ENCODE assay signal across 16 cellular contexts in genomic region chr5:43658499-43658898, GRCh38. TPM values are rescaled to one million over a fixed set of nuclear protein-coding genes. Genes with fewer than 3 reads are reported as not detected.
DNase-seq lines count a peak whose midpoint lies in the region; ATAC-seq and TF ChIP-seq lines count a peak whose summit lies in the region.
"Had no signal": no experiment of that assay in that cellular context is flagged by ENCODE, and none has a peak within 500 bp of the region (broad histone marks: within the 10 kb centered on the region; RNA-seq: fewer than 3 reads in every experiment).

No MANE protein-coding gene starts in this region.

- POLR2A ChIA-PET in AG04450 (lab: Yijun Ruan, JAX) = no interaction called here

- no peaks in the 10 kb centered on the region for H3K27me3 Mint-ChIP-seq in activated T-cell treated with anti-CD3 and anti-CD28 coated beads, Interleukin-2, amount 50 U/mL, for 24 hours
- H3K27me3 Mint-ChIP-seq: B cell had no signal

- H3K4me3 ChIP-seq in AG04450 (ENCODE audit: low read depth, low read length) (no peak overlapping the region), choroid plexus epithelial cell (ENCODE audit: low read depth, low read length) (no peak overlapping the region), muscle layer of colon (ENCODE audit: low read depth in 1 of 2, low read length in 2 of 2) (no peak overlapping the region)
- H3K4me3 ChIP-seq: dorsolateral prefrontal cortex had no signal

- H3K27ac Mint-ChIP-seq in activated T-cell treated with anti-CD3 and anti-CD28 coated beads, Interleukin-2, amount 50 U/mL, for 24 hours = no peak overlapping the region
- H3K27ac Mint-ChIP-seq: B cell had no signal

- H3K9me3 ChIP-seq in AG04450 (ENCODE audit: control insufficient read depth, insufficient read depth, low read length) (no peaks in the 10 kb centered on the region), muscle layer of colon (ENCODE audit: low read length) (no peaks in the 10 kb centered on the region)

- H3K4me1 ChIP-seq in muscle layer of colon (ENCODE audit: insufficient read depth, low read length) = no peaks in the 10 kb centered on the region

- H3K9me3 Mint-ChIP-seq in activated T-cell treated with anti-CD3 and anti-CD28 coated beads, Interleukin-2, amount 50 U/mL, for 24 hours = peaks cover 5% of the 10 kb centered on the region

- TF ChIP-seq CTCF in AG04450 (IDR thresholded peaks at IDR 0.05; ENCODE audit: low read depth, low read length) (no peak), choroid plexus epithelial cell (conservative IDR thresholded peaks at IDR 0.05; ENCODE audit: low read depth, low read length) (no peak)

- peaks cover 22% of the 10 kb centered on the region for H3K36me3 ChIP-seq in muscle layer of colon (ENCODE audit: insufficient read depth, low read length)

- H3K27me3 ChIP-seq in AG04450 (ENCODE audit: control insufficient read depth, insufficient read depth, low read length) (no peaks in the 10 kb centered on the region), muscle layer of colon (ENCODE audit: control insufficient read depth in 1 of 2, insufficient read depth in 2 of 2, low read length in 2 of 2) (no peaks in the 10 kb centered on the region)
- H3K27me3 ChIP-seq: dorsolateral prefrontal cortex had no signal

- H3K27ac ChIP-seq in AG04450 (ENCODE audit: low read depth, low read length) (no peak overlapping the region), muscle layer of colon (ENCODE audit: low read depth, low read length) (peak overlapping the region; percentile 26)
- H3K27ac ChIP-seq: dorsolateral prefrontal cortex had no signal

- CTCF ChIA-PET in AG04450 (lab: Charles Lee) = interaction anchor here (1.1 to 3.6 kb wide), 3 partner anchors 27 to 680 kb away, joined by 3 to 16 read pairs (median 5); no protein-coding TSS in a partner anchor

- ATAC-seq in GM18858 (IDR thresholded peaks at IDR 0.05; ENCODE audit: unreplicated experiment) (no peak), GM18867 (IDR thresholded peaks at IDR 0.05; ENCODE audit: unreplicated experiment) (no peak)

- no peak overlapping the region for H3K4me3 Mint-ChIP-seq in activated T-cell treated with anti-CD3 and anti-CD28 coated beads, Interleukin-2, amount 50 U/mL, for 24 hours
- H3K4me3 Mint-ChIP-seq: B cell had no signal

- DNase-seq in AG04450 (ENCODE audit: low read depth, low spot score) (peak; percentile 64), M059J (ENCODE audit: low read depth) (peak; percentile 85), choroid plexus epithelial cell (ENCODE audit: low read depth) (peak; percentile 84), ecto neural progenitor cell (ENCODE audit: low spot score) (no peak)
- no peak for DNase-seq in activated T-cell treated with anti-CD3 and anti-CD28 coated beads, Interleukin-2, amount 50 U/mL, for 24 hours
- DNase-seq: activated naive CD4-positive, alpha-beta T cell treated with anti-CD3 and anti-CD28 coated beads, Interleukin-2, amount 50 U/mL, for 16 hours; DMS79 treated with DMSO at 0.1 percent for 48 hours; dorsolateral prefrontal cortex; head of caudate nucleus; NCI-H1105; NCI-H526; Right ventricle myocardium superior had no signal

- no peaks in the 10 kb centered on the region for H3K4me1 Mint-ChIP-seq in activated T-cell treated with anti-CD3 and anti-CD28 coated beads, Interleukin-2, amount 50 U/mL, for 24 hours (ENCODE audit: low read depth)
- H3K4me1 Mint-ChIP-seq: B cell had no signal

- no peak overlapping the region for H3K9ac ChIP-seq in muscle layer of colon (ENCODE audit: low read length)

- H3K36me3 Mint-ChIP-seq in activated T-cell treated with anti-CD3 and anti-CD28 coated beads, Interleukin-2, amount 50 U/mL, for 24 hours (ENCODE audit: low read depth) = peaks cover 88% of the 10 kb centered on the region

RNA-seq across cellular contexts. Expression of gene NNT, which starts 55.5 kb away (rescaled TPM):
- polyA plus RNA-seq in AG04450 (2011; rRNA removed) = 55.4 and 64.6 TPM in 2 replicates
- polyA minus RNA-seq in AG04450 (2011; rRNA and poly(A)+ RNA removed) = 80.7 and 92.3 TPM in 2 replicates
- total RNA-seq in M059J (2014; rRNA removed; shearing (Covaris generic)) = 44.2 and 76.1 TPM in 2 replicates

Comparison
In these comparisons a context has a peak if more than half of its experiments do, and no peak if none do; other contexts are left out.
1. DNase-seq: peak in AG04450 (single experiment), M059J (single experiment) and choroid plexus epithelial cell (single experiment); none in activated T-cell treated with anti-CD3 and anti-CD28 coated beads, Interleukin-2, amount 50 U/mL, for 24 hours (single experiment) and ecto neural progenitor cell (single experiment).